ENCODE assay signal across 8 cellular contexts in genomic region chr18:79465392-79465991, GRCh38.
A peak's percentile ranks its signal among the peaks of the same experiment; 100 is the strongest.
DNase-seq lines count a peak whose midpoint lies in the region; ATAC-seq and TF ChIP-seq lines count a peak whose summit lies in the region.

No MANE protein-coding gene starts in this region.

- H3K4me1 ChIP-seq in testis: no peaks in the 10 kb centered on the region

- intact Hi-C loops in testis (cut with DNase I; ENCODE audit: low total_unique reads): no loop called here

- TF ChIP-seq POLR2A in testis (IDR thresholded peaks at IDR 0.05): no peak

- ATAC-seq in GM19463 (IDR thresholded peaks at IDR 0.05; ENCODE audit: unreplicated experiment): peak; percentile 82

- no peaks in the 10 kb centered on the region for H3K9me3 ChIP-seq in testis

- no peaks in the 10 kb centered on the region for H3K27me3 ChIP-seq in testis

- DNase-seq in ELF-1 (ENCODE audit: low read depth, low spot score) (peak; percentile 72), HUDEP-2 (lab: John Stamatoyannopoulos, UW; ENCODE audit: unreplicated experiment in 76 of 76) (peak in 50 of 76 experiments; percentile 6 to 78 (median 44)), glomerular visceral epithelial cell (ENCODE audit: extremely low spot score) (peak; percentile 56), type B pancreatic cell (ENCODE audit: extremely low spot score, unreplicated experiment) (no peak), HCEC 1CT (no peak), amniotic stem cell (lab: John Stamatoyannopoulos, UW) (no peak), testis (no peak)

- no peaks in the 10 kb centered on the region for H3K36me3 ChIP-seq in testis (ENCODE audit: low read depth, missing control alignments)

- H3K27ac Mint-ChIP-seq in type B pancreatic cell: no peak overlapping the region

- WGBS in testis, 2 donors: 65 to 77% methylated on average over 19 to 26 of the region's 26 CpGs

- H3K4me3 ChIP-seq in testis: no peak overlapping the region

- H3K36me3 Mint-ChIP-seq in type B pancreatic cell: no peaks in the 10 kb centered on the region

- peaks cover 7% of the 10 kb centered on the region for H3K4me1 Mint-ChIP-seq in type B pancreatic cell (ENCODE audit: unreplicated experiment)

- peak overlapping the region; percentile 40 for H3K4me3 Mint-ChIP-seq in type B pancreatic cell

- no peak overlapping the region for H3K27ac ChIP-seq in testis

- no peak for TF ChIP-seq CTCF in type B pancreatic cell (conservative IDR thresholded peaks at IDR 0.05)
- TF ChIP-seq CTCF in testis (IDR thresholded peaks at IDR 0.05): no peak

- no peaks in the 10 kb centered on the region for H3K27me3 Mint-ChIP-seq in type B pancreatic cell

- no peaks in the 10 kb centered on the region for H3K9me3 Mint-ChIP-seq in type B pancreatic cell

Comparison
In these comparisons a context has a peak if more than half of its experiments do, and no peak if none do; other contexts are left out.
1. DNase-seq: peak in ELF-1 (single experiment), HUDEP-2 (50 of 76) and glomerular visceral epithelial cell (single experiment); none in type B pancreatic cell (single experiment), HCEC 1CT (single experiment), amniotic stem cell (single experiment) and testis (single experiment).